1 cellular context compared by ENCODE assay signal in the genomic region with DNA sequence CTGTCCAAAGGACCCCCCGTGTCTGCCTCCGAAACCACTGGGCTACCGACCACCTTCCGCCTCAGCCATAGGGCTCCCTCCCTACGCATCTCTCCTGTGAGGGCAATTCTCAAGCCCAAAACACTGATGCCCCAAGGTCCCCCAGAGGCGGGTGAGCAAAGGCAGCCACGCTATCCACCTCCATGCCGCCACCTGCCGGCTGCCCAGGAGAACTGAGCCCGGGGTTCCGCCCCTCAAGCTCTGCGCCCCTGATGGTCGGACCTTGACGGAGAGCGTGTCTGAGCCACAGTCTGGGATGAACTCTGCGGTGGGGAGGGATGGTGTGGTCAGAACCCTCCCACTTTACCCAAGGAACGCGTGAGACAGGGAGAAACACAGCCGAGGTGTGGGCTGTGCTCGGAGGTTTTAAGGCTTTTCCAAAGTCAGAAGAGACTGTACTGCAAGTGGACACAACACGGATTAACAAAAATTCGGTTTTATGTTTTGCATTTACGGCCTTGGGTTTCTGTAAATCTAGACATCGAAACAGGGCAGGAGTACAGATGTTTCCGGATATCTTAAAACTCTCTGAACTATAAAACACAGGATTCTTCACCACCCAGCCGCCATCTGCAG.
TF ChIP-seq lines count a peak whose summit lies in the region.

No MANE protein-coding gene starts in this region.

TF ChIP-seq in WTC11, 78 proteins besides CTCF, POLR2A, EP300 and RAD21 (continued from another document):
- TF ChIP-seq, protein P1, sequence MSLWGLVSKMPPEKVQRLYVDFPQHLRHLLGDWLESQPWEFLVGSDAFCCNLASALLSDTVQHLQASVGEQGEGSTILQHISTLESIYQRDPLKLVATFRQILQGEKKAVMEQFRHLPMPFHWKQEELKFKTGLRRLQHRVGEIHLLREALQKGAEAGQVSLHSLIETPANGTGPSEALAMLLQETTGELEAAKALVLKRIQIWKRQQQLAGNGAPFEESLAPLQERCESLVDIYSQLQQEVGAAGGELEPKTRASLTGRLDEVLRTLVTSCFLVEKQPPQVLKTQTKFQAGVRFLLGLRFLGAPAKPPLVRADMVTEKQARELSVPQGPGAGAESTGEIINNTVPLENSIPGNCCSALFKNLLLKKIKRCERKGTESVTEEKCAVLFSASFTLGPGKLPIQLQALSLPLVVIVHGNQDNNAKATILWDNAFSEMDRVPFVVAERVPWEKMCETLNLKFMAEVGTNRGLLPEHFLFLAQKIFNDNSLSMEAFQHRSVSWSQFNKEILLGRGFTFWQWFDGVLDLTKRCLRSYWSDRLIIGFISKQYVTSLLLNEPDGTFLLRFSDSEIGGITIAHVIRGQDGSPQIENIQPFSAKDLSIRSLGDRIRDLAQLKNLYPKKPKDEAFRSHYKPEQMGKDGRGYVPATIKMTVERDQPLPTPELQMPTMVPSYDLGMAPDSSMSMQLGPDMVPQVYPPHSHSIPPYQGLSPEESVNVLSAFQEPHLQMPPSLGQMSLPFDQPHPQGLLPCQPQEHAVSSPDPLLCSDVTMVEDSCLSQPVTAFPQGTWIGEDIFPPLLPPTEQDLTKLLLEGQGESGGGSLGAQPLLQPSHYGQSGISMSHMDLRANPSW (CRISPR knock-in tag; conservative IDR thresholded peaks at IDR 0.05; ENCODE audit: low read depth), result no peak
